Comparison of ENCODE assay signal across 2 cellular contexts in the genomic region with DNA sequence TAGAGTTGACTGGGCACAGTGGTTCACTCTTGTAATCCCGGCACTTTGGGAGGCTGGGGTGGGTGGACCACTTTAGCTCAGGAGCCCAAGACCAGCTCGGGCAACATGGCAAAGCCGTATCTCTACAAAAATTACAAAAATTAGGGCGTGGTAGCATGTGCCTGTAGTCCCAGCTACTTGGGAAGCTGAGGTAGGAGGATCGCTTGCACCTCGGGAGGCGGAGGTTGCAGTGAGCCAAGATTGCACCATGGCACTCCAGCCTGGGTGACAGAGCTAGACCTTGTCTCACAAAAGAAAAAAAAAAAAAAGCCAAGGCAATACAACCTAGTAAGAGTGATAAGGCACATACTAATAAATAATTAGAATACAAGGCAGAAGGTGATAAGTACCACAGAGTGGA.
TF ChIP-seq lines count a peak whose summit lies in the region.

No MANE protein-coding gene starts in this region.

TF ChIP-seq in A549, 52 proteins besides CTCF, POLR2A, EP300 and RAD21:
- TF ChIP-seq ZNF302 (CRISPR knock-in tag; IDR thresholded peaks at IDR 0.05), result no peak
- TF ChIP-seq, protein P1, sequence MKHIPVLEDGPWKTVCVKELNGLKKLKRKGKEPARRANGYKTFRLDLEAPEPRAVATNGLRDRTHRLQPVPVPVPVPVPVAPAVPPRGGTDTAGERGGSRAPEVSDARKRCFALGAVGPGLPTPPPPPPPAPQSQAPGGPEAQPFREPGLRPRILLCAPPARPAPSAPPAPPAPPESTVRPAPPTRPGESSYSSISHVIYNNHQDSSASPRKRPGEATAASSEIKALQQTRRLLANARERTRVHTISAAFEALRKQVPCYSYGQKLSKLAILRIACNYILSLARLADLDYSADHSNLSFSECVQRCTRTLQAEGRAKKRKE (CRISPR knock-in tag; IDR thresholded peaks at IDR 0.05; ENCODE audit: low read depth), result no peak
- TF ChIP-seq JUNB (IDR thresholded peaks at IDR 0.05), result no peak
- no peak for TF ChIP-seq ZFP36 (IDR thresholded peaks at IDR 0.05; ENCODE audit: borderline replicate concordance, partially characterized antibody)
- TF ChIP-seq, protein P2, sequence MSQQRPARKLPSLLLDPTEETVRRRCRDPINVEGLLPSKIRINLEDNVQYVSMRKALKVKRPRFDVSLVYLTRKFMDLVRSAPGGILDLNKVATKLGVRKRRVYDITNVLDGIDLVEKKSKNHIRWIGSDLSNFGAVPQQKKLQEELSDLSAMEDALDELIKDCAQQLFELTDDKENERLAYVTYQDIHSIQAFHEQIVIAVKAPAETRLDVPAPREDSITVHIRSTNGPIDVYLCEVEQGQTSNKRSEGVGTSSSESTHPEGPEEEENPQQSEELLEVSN (IDR thresholded peaks at IDR 0.05; ENCODE audit: borderline replicate concordance, low read depth), result no peak
- no peak for TF ChIP-seq GATA3 (IDR thresholded peaks at IDR 0.05; ENCODE audit: borderline replicate concordance)
- TF ChIP-seq, protein P3, sequence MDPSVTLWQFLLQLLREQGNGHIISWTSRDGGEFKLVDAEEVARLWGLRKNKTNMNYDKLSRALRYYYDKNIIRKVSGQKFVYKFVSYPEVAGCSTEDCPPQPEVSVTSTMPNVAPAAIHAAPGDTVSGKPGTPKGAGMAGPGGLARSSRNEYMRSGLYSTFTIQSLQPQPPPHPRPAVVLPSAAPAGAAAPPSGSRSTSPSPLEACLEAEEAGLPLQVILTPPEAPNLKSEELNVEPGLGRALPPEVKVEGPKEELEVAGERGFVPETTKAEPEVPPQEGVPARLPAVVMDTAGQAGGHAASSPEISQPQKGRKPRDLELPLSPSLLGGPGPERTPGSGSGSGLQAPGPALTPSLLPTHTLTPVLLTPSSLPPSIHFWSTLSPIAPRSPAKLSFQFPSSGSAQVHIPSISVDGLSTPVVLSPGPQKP (IDR thresholded peaks at IDR 0.05; ENCODE audit: low read depth, low read length), result no peak
- no peak for TF ChIP-seq POLR2AphosphoS2 (conservative IDR thresholded peaks at IDR 0.05; ENCODE audit: low read length)
- TF ChIP-seq CBX8 (IDR thresholded peaks at IDR 0.05), result no peak
- no peak for TF ChIP-seq NR3C1 (IDR thresholded peaks at IDR 0.05)
- TF ChIP-seq CHD4 (IDR thresholded peaks at IDR 0.05; ENCODE audit: borderline replicate concordance), result no peak
- no peak for TF ChIP-seq FOSB (CRISPR knock-in tag; IDR thresholded peaks at IDR 0.05)
- TF ChIP-seq NPAS2 (CRISPR knock-in tag; IDR thresholded peaks at IDR 0.05; ENCODE audit: borderline replicate concordance), result no peak
- no peak for TF ChIP-seq FOXS1 (CRISPR knock-in tag; IDR thresholded peaks at IDR 0.05)
- no peak for TF ChIP-seq EHF (CRISPR knock-in tag; IDR thresholded peaks at IDR 0.05)
- no peak for TF ChIP-seq MYC (IDR thresholded peaks at IDR 0.05; ENCODE audit: borderline replicate concordance, low read length)
- no peak for TF ChIP-seq ZC3H11A (IDR thresholded peaks at IDR 0.05)
- no peak for TF ChIP-seq TP53 (CRISPR knock-in tag; IDR thresholded peaks at IDR 0.05)

TF ChIP-seq in H1, 55 proteins besides CTCF, POLR2A, EP300 and RAD21:
- TF ChIP-seq, protein P4, sequence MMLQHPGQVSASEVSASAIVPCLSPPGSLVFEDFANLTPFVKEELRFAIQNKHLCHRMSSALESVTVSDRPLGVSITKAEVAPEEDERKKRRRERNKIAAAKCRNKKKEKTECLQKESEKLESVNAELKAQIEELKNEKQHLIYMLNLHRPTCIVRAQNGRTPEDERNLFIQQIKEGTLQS (IDR thresholded peaks at IDR 0.05; ENCODE audit: insufficient read depth, low read depth, low read length), result no peak
- TF ChIP-seq, protein P2 (IDR thresholded peaks at IDR 0.05), result no peak
- TF ChIP-seq RFX5 (IDR thresholded peaks at IDR 0.05; ENCODE audit: borderline replicate concordance, low read depth, low read length) (no peak), NANOG (IDR thresholded peaks at IDR 0.05; ENCODE audit: insufficient read depth, low read depth, low read length, poor library complexity, severe bottlenecking) (no peak), POU5F1 (IDR thresholded peaks at IDR 0.05; ENCODE audit: low read depth, low read length) (no peak), GTF2F1 (IDR thresholded peaks at IDR 0.05; ENCODE audit: borderline replicate concordance, low read depth, low read length) (no peak), ASH2L (IDR thresholded peaks at IDR 0.05; ENCODE audit: low read length) (no peak), CHD1 (IDR thresholded peaks at IDR 0.05; ENCODE audit: low read depth, low read length) (no peak), TAF7 (optimal IDR thresholded peaks at IDR 0.05; ENCODE audit: borderline replicate concordance, low read depth, low read length) (no peak), EGR1 (IDR thresholded peaks at IDR 0.05; ENCODE audit: borderline replicate concordance, low read depth, low read length) (no peak), PHF8 (conservative IDR thresholded peaks at IDR 0.05; ENCODE audit: low read depth, low read length) (no peak)
- TF ChIP-seq, protein P5, sequence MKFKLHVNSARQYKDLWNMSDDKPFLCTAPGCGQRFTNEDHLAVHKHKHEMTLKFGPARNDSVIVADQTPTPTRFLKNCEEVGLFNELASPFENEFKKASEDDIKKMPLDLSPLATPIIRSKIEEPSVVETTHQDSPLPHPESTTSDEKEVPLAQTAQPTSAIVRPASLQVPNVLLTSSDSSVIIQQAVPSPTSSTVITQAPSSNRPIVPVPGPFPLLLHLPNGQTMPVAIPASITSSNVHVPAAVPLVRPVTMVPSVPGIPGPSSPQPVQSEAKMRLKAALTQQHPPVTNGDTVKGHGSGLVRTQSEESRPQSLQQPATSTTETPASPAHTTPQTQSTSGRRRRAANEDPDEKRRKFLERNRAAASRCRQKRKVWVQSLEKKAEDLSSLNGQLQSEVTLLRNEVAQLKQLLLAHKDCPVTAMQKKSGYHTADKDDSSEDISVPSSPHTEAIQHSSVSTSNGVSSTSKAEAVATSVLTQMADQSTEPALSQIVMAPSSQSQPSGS (IDR thresholded peaks at IDR 0.05; ENCODE audit: low read length), result no peak
